ENCODE assay signal across 9 cellular contexts in the genomic region with DNA sequence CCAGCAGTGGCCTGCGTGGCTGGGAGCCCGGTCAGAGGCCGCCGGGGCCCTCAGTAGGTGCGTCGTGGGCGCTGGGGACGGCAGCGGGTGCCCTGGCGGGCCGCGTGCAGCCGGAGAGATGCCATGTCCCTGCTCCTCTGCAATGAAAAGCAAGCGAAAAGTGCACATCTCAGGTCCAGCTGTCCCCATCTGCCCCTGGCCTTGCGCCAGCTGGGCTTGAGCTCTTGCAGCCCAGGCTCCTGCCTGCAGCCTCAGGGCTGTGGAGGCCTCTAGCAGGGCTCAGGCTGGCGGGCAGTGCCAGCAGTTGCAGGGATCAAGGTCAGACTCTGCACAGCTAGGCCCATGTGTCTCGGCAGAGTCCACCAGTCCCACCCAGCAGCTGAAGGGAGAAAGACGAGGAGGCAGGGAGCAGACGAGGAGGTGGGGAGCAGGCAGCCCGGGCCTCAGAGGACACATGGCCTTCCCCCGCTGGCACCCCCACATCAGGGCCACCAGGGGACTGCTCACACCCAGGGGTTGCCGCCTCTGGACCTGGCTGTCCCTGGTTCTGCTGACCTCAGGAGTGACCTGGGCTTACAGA. TPM values are rescaled to one million over a fixed set of nuclear protein-coding genes. Genes with fewer than 3 reads are reported as not detected.
DNase-seq lines count a peak whose midpoint lies in the region; ATAC-seq and TF ChIP-seq lines count a peak whose summit lies in the region.
"Had no signal": no experiment of that assay in that cellular context is flagged by ENCODE, and none has a peak within 500 bp of the region (broad histone marks: within the 10 kb centered on the region; RNA-seq: fewer than 3 reads in every experiment).

No MANE protein-coding gene starts in this region.

- TF ChIP-seq POLR2A in vagina (IDR thresholded peaks at IDR 0.05), result no peak

- DNase-seq in Right ventricle myocardium inferior (ENCODE audit: missing footprints) (peak; percentile 66), left cardiac atrium (no peak), ascending aorta (ENCODE audit: low spot score in 2 of 2) (no peak), myocyte (ENCODE audit: low read depth) (peak; percentile 71), vagina (ENCODE audit: extremely low spot score in 2 of 2) (no peak), C1 segment of cervical spinal cord (lab: John Stamatoyannopoulos, UW) (no peak), pons (ENCODE audit: low spot score) (no peak), SKM-1 (lab: John Stamatoyannopoulos, UW; ENCODE audit: unreplicated experiment) (no peak)
- DNase-seq: DMS 273 treated with DMSO at 0.1 percent for 48 hours had no signal

- H3K27ac ChIP-seq in ascending aorta (peak overlapping the region; percentile 66 to 77), vagina (peak overlapping the region; percentile 85)

- TF ChIP-seq CTCF in ascending aorta (IDR thresholded peaks at IDR 0.05), result no peak
- no peak for TF ChIP-seq CTCF in vagina (IDR thresholded peaks at IDR 0.05)

- H3K4me3 ChIP-seq in ascending aorta, result no peak overlapping the region
- no peak overlapping the region for H3K4me3 ChIP-seq in vagina

- no peaks in the 10 kb centered on the region for H3K27me3 ChIP-seq in ascending aorta
- no peaks in the 10 kb centered on the region for H3K27me3 ChIP-seq in vagina

- H3K36me3 ChIP-seq in ascending aorta, result peaks cover 49 to 50% of the 10 kb centered on the region in 2 donors
- H3K36me3 ChIP-seq in vagina, result peaks cover 0 to 18% of the 10 kb centered on the region in 2 donors

- ATAC-seq in Right ventricle myocardium inferior (no peak), left cardiac atrium (no peak)

- intact Hi-C loops in Right ventricle myocardium inferior (cut with DNase I) (no loop called here), left cardiac atrium (cut with DNase I) (loop anchor here in 1 of 2 donors (5.0 to 10.0 kb wide), 3 partner anchors 32 to 82 kb away; a partner anchor contains a TSS), ascending aorta (cut with DNase I) (loop anchor here (5.0 kb wide), 1 partner anchor 33 kb away; no protein-coding TSS in a partner anchor), vagina (cut with DNase I) (no loop called here)

- no peaks in the 10 kb centered on the region for H3K9me3 ChIP-seq in ascending aorta
- no peaks in the 10 kb centered on the region for H3K9me3 ChIP-seq in vagina

- H3K4me1 ChIP-seq in ascending aorta (peaks cover 47 to 55% of the 10 kb centered on the region in 2 donors), vagina (peaks cover 95% of the 10 kb centered on the region)

RNA-seq across cellular contexts. Expression of a gene that starts 11.2 kb away (rescaled TPM):
- total RNA-seq in Right ventricle myocardium inferior (10.4 TPM), left cardiac atrium (10 to 100 TPM; 18.4 to 35.7 TPM), ascending aorta (253 TPM), myocyte (94.9 and 164 TPM in 2 replicates), vagina (21.1 TPM)
- 261 TPM for polyA plus RNA-seq in myocyte (2012)

RNA-seq across cellular contexts. Expression of a gene that starts 27.4 kb away (rescaled TPM):
- total RNA-seq in Right ventricle myocardium inferior (7.9 TPM), left cardiac atrium (10 to 100 TPM; 11.9 to 17.2 TPM), ascending aorta (12.8 TPM), myocyte (7.9 and 11.3 TPM in 2 replicates), vagina (26.5 TPM)
- polyA plus RNA-seq in myocyte (2012), result 25.5 TPM

RNA-seq across cellular contexts. Expression of a gene that starts 33.5 kb away (rescaled TPM):
- total RNA-seq in Right ventricle myocardium inferior (62.6 TPM), left cardiac atrium (10 to 100 TPM; 63.6 to 88.2 TPM), ascending aorta (86.8 TPM), myocyte (29.0 and 37.1 TPM in 2 replicates), vagina (67.8 TPM)
- polyA plus RNA-seq in myocyte (2012), result 106 TPM

Comparison
In these comparisons a context has a peak if more than half of its experiments do, and no peak if none do; other contexts are left out.
1. DNase-seq: peak in Right ventricle myocardium inferior (single experiment) and myocyte (single experiment); none in left cardiac atrium (single experiment), ascending aorta (0 of 2), vagina (0 of 2), C1 segment of cervical spinal cord (0 of 14), pons (single experiment) and SKM-1 (single experiment).